Comparison of ENCODE assay signal across 20 cellular contexts in genomic region chr17:80330276-80330675, GRCh38.
DNase-seq lines count a peak whose midpoint lies in the region; ATAC-seq and TF ChIP-seq lines count a peak whose summit lies in the region.
"Had no signal": no experiment of that assay in that cellular context is flagged by ENCODE, and none has a peak within 500 bp of the region (broad histone marks: within the 10 kb centered on the region; RNA-seq: fewer than 3 reads in every experiment).

No MANE protein-coding gene starts in this region.

- no peaks in the 10 kb centered on the region for H3K27me3 ChIP-seq in upper lobe of right lung
- no peaks in the 10 kb centered on the region for H3K27me3 ChIP-seq in colonic mucosa

- peaks cover 81% of the 10 kb centered on the region for H3K36me3 Mint-ChIP-seq in activated CD4-positive, alpha-beta T cell treated with anti-CD3 and anti-CD28 coated beads for 36 hours (ENCODE audit: low read depth)
- peaks cover 84% of the 10 kb centered on the region for H3K36me3 Mint-ChIP-seq in activated CD4-positive, alpha-beta T cell treated with anti-CD3 and anti-CD28 coated beads, Interleukin-2, amount 10 ng/mL, durations not matched to agents 7 days and 5 days (ENCODE audit: low read depth)
- peaks cover 39 to 75% of the 10 kb centered on the region in 2 donors for H3K36me3 Mint-ChIP-seq in activated naive CD4-positive, alpha-beta T cell treated with anti-CD3 and anti-CD28 coated beads, Interleukin-2, amount 50 U/mL, for 72 hours
- H3K36me3 Mint-ChIP-seq in chondrocyte (ENCODE audit: low read depth): peaks cover 69% of the 10 kb centered on the region

- H3K4me3 ChIP-seq in upper lobe of right lung (no peak overlapping the region), colonic mucosa (no peak overlapping the region)

- H3K4me1 Mint-ChIP-seq in activated CD4-positive, alpha-beta T cell treated with anti-CD3 and anti-CD28 coated beads for 36 hours: peaks cover 7% of the 10 kb centered on the region
- peaks cover 24% of the 10 kb centered on the region for H3K4me1 Mint-ChIP-seq in activated CD4-positive, alpha-beta T cell treated with anti-CD3 and anti-CD28 coated beads, Interleukin-2, amount 10 ng/mL, durations not matched to agents 7 days and 5 days
- H3K4me1 Mint-ChIP-seq in chondrocyte (ENCODE audit: low read depth): no peaks in the 10 kb centered on the region
- H3K4me1 Mint-ChIP-seq: B cell, H9 had no signal

- intact Hi-C loops in activated CD4-positive, alpha-beta T cell treated with anti-CD3 and anti-CD28 coated beads for 36 hours (cut with DNase I, micrococcal nuclease): no loop called here
- intact Hi-C loops in upper lobe of right lung (cut with DNase I) (no loop called here), colonic mucosa (cut with DNase I) (no loop called here)

- H3K36me3 ChIP-seq in upper lobe of right lung: peaks cover 98% of the 10 kb centered on the region
- H3K36me3 ChIP-seq in colonic mucosa: peaks cover 49% of the 10 kb centered on the region

- DNase-seq in activated CD4-positive, alpha-beta T cell treated with anti-CD3 and anti-CD28 coated beads for 36 hours: no peak
- no peak for DNase-seq in activated CD4-positive, alpha-beta T cell treated with anti-CD3 and anti-CD28 coated beads, Interleukin-2, amount 10 ng/mL, durations not matched to agents 7 days and 5 days
- DNase-seq in activated naive CD4-positive, alpha-beta T cell treated with anti-CD3 and anti-CD28 coated beads, Interleukin-2, amount 50 U/mL, for 72 hours (ENCODE audit: low spot score in 2 of 2): no peak
- DNase-seq in activated naive CD4-positive, alpha-beta T cell treated with anti-CD3 and anti-CD28 coated beads, Interleukin-2, amount 50 U/mL, for 16 hours: no peak
- peak; percentile 68 for DNase-seq in chondrocyte (ENCODE audit: low spot score)
- DNase-seq in upper lobe of right lung: peak; percentile 48
- no peak for DNase-seq in colonic mucosa
- DNase-seq in NCI-H146 (lab: John Stamatoyannopoulos, UW): no peak
- DNase-seq: 8988T, COR-L47, H9, KBM-7, NCI-H1417, NCI-H187 treated with DMSO at 0.1 percent for 48 hours, NCI-H2227 treated with DMSO at 0.1 percent for 48 hours, NCI-H510A treated with DMSO at 0.1 percent for 48 hours, NCI-H774, OCI-M1 had no signal

- H3K9me3 Mint-ChIP-seq in activated CD4-positive, alpha-beta T cell treated with anti-CD3 and anti-CD28 coated beads for 36 hours (ENCODE audit: low read depth): no peaks in the 10 kb centered on the region
- no peaks in the 10 kb centered on the region for H3K9me3 Mint-ChIP-seq in activated CD4-positive, alpha-beta T cell treated with anti-CD3 and anti-CD28 coated beads, Interleukin-2, amount 10 ng/mL, durations not matched to agents 7 days and 5 days
- H3K9me3 Mint-ChIP-seq in activated naive CD4-positive, alpha-beta T cell treated with anti-CD3 and anti-CD28 coated beads, Interleukin-2, amount 50 U/mL, for 72 hours: no peaks in the 10 kb centered on the region
- H3K9me3 Mint-ChIP-seq in chondrocyte (ENCODE audit: low read depth): no peaks in the 10 kb centered on the region
- H3K9me3 Mint-ChIP-seq: H9 had no signal

- CTCF ChIA-PET in activated CD4-positive, alpha-beta T cell treated with anti-CD3 and anti-CD28 coated beads for 36 hours (lab: Charles Lee): no interaction called here
- CTCF ChIA-PET in activated CD4-positive, alpha-beta T cell treated with anti-CD3 and anti-CD28 coated beads, Interleukin-2, amount 10 ng/mL, durations not matched to agents 7 days and 5 days (lab: Charles Lee): interaction anchor here (0.7 to 1.4 kb wide), 2 partner anchors 21 to 112 kb away, joined by 3 read pairs; no protein-coding TSS in a partner anchor

- TF ChIP-seq CTCF in chondrocyte (IDR thresholded peaks at IDR 0.05) (no peak), upper lobe of right lung (IDR thresholded peaks at IDR 0.05) (no peak), colonic mucosa (IDR thresholded peaks at IDR 0.05) (no peak)

- H3K9me3 ChIP-seq in upper lobe of right lung (no peaks in the 10 kb centered on the region), colonic mucosa (no peaks in the 10 kb centered on the region)

- H3K4me1 ChIP-seq in upper lobe of right lung (no peaks in the 10 kb centered on the region), colonic mucosa (no peaks in the 10 kb centered on the region)

- POLR2A ChIA-PET in activated CD4-positive, alpha-beta T cell treated with anti-CD3 and anti-CD28 coated beads for 36 hours (lab: Charles Lee): no interaction called here
- POLR2A ChIA-PET in activated CD4-positive, alpha-beta T cell treated with anti-CD3 and anti-CD28 coated beads, Interleukin-2, amount 10 ng/mL, durations not matched to agents 7 days and 5 days (lab: Charles Lee): no interaction called here

- no peaks in the 10 kb centered on the region for H3K27me3 Mint-ChIP-seq in activated CD4-positive, alpha-beta T cell treated with anti-CD3 and anti-CD28 coated beads for 36 hours
- H3K27me3 Mint-ChIP-seq in activated CD4-positive, alpha-beta T cell treated with anti-CD3 and anti-CD28 coated beads, Interleukin-2, amount 10 ng/mL, durations not matched to agents 7 days and 5 days: no peaks in the 10 kb centered on the region
- no peaks in the 10 kb centered on the region for H3K27me3 Mint-ChIP-seq in chondrocyte (ENCODE audit: low read depth)
- H3K27me3 Mint-ChIP-seq: B cell had no signal

- H3K27ac Mint-ChIP-seq in activated CD4-positive, alpha-beta T cell treated with anti-CD3 and anti-CD28 coated beads for 36 hours: peak overlapping the region; percentile 28
- H3K27ac Mint-ChIP-seq in activated CD4-positive, alpha-beta T cell treated with anti-CD3 and anti-CD28 coated beads, Interleukin-2, amount 10 ng/mL, durations not matched to agents 7 days and 5 days: no peak overlapping the region
- peak overlapping the region; percentile 67 to 81 for H3K27ac Mint-ChIP-seq in activated naive CD4-positive, alpha-beta T cell treated with anti-CD3 and anti-CD28 coated beads, Interleukin-2, amount 50 U/mL, for 72 hours
- H3K27ac Mint-ChIP-seq in chondrocyte (ENCODE audit: unreplicated experiment): no peak overlapping the region
- H3K27ac Mint-ChIP-seq: B cell had no signal

- H3K27ac ChIP-seq in upper lobe of right lung (no peak overlapping the region), colonic mucosa (no peak overlapping the region)

- no peak overlapping the region for H3K9ac ChIP-seq in colonic mucosa (ENCODE audit: low read depth in 2 of 2, low read length in 2 of 2)

- H3K4me3 Mint-ChIP-seq in activated CD4-positive, alpha-beta T cell treated with anti-CD3 and anti-CD28 coated beads for 36 hours: no peak overlapping the region
- H3K4me3 Mint-ChIP-seq in activated CD4-positive, alpha-beta T cell treated with anti-CD3 and anti-CD28 coated beads, Interleukin-2, amount 10 ng/mL, durations not matched to agents 7 days and 5 days: no peak overlapping the region
- no peak overlapping the region for H3K4me3 Mint-ChIP-seq in chondrocyte (ENCODE audit: unreplicated experiment)
- H3K4me3 Mint-ChIP-seq: B cell, H9 had no signal

- ATAC-seq in activated CD4-positive, alpha-beta T cell treated with anti-CD3 and anti-CD28 coated beads for 36 hours: no peak
- ATAC-seq in activated naive CD4-positive, alpha-beta T cell treated with anti-CD3 and anti-CD28 coated beads, Interleukin-2, amount 50 U/mL, for 72 hours: no peak
- no peak for ATAC-seq in upper lobe of right lung
- ATAC-seq: HepG2 had no signal

Comparison
In these comparisons a context has a peak if more than half of its experiments do, and no peak if none do; other contexts are left out.
1. H3K27ac Mint-ChIP-seq: peak in activated CD4-positive, alpha-beta T cell treated with anti-CD3 and anti-CD28 coated beads for 36 hours (single experiment) and activated naive CD4-positive, alpha-beta T cell treated with anti-CD3 and anti-CD28 coated beads, Interleukin-2, amount 50 U/mL, for 72 hours (2 of 2); none in activated CD4-positive, alpha-beta T cell treated with anti-CD3 and anti-CD28 coated beads, Interleukin-2, amount 10 ng/mL, durations not matched to agents 7 days and 5 days (single experiment) and chondrocyte (single experiment).
2. DNase-seq: peak in chondrocyte (single experiment) and upper lobe of right lung (single experiment); none in activated CD4-positive, alpha-beta T cell treated with anti-CD3 and anti-CD28 coated beads for 36 hours (single experiment), activated CD4-positive, alpha-beta T cell treated with anti-CD3 and anti-CD28 coated beads, Interleukin-2, amount 10 ng/mL, durations not matched to agents 7 days and 5 days (single experiment), activated naive CD4-positive, alpha-beta T cell treated with anti-CD3 and anti-CD28 coated beads, Interleukin-2, amount 50 U/mL, for 72 hours (0 of 2), activated naive CD4-positive, alpha-beta T cell treated with anti-CD3 and anti-CD28 coated beads, Interleukin-2, amount 50 U/mL, for 16 hours (single experiment), colonic mucosa (single experiment) and NCI-H146 (single experiment).